ENCODE assay signal across 19 cellular contexts in the genomic region with DNA sequence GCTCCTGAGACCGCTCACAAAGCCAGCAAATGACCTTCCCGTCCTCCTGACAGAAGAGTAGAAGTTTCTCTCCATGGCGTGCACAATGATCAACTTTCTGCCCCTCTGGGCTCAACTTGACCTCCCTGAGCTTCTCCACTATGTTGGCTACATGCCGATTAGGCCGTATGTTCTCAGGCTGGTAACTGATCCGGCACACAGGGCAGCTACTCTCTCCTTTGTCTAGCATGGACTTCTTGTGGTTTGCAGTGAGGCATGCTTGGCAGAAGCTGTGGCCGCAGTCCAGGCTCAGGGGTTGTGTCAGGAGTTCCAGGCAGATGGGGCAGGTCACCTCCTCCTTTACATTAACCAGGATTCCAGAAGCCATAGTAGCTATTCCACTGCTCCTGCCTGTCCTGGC. TPM values are rescaled to one million over a fixed set of nuclear protein-coding genes. Genes with fewer than 3 reads are reported as not detected.
DNase-seq lines count a peak whose midpoint lies in the region; ATAC-seq and TF ChIP-seq lines count a peak whose summit lies in the region.
"Had no signal": no experiment of that assay in that cellular context is flagged by ENCODE, and none has a peak within 500 bp of the region (broad histone marks: within the 10 kb centered on the region; RNA-seq: fewer than 3 reads in every experiment).

No MANE protein-coding gene starts in this region.

- TF ChIP-seq CTCF in natural killer cell (IDR thresholded peaks at IDR 0.05), result no peak
- no peak for TF ChIP-seq CTCF in right atrium auricular region (IDR thresholded peaks at IDR 0.05)
- no peak for TF ChIP-seq CTCF in H9 (conservative IDR thresholded peaks at IDR 0.05)

- no peak overlapping the region for H2BK120ac ChIP-seq in H9 (ENCODE audit: low read depth, low read length, poor library complexity, severe bottlenecking)

- no peak overlapping the region for H2BK5ac ChIP-seq in H9 (ENCODE audit: insufficient read length, low read length)

- H4K20me1 ChIP-seq in H9 (ENCODE audit: control insufficient read depth, insufficient read depth, insufficient read length), result no peaks in the 10 kb centered on the region

- DNase-seq in natural killer cell (no peak), amniotic epithelial cell (ENCODE audit: low read depth) (peak; percentile 15), memory B cell (ENCODE audit: low spot score in 2 of 2) (no peak), right atrium auricular region (ENCODE audit: low spot score) (no peak), T-helper 2 cell (no peak), H9 (no peak)
- DNase-seq in natural killer cell treated with Interleukin-12 subunit alpha and Interleukin-12 subunit beta and Interleukin-15 and Interleukin-18, amount 100 ng/mL, for 72 hours (ENCODE audit: low spot score), result no peak
- DNase-seq: DMS53, MG63, NCI-H1092, NCI-H146, NCI-H2081, NCI-H748 treated with DMSO at 0.1 percent for 48 hours, OCI-M1 had no signal

- H3K4me1 ChIP-seq in right atrium auricular region (peaks cover 0 to 19% of the 10 kb centered on the region in 2 donors), H9 (ENCODE audit: insufficient read depth, low read length) (no peaks in the 10 kb centered on the region; the same call in 1 of the 2 replicates)

- H3K4me3 Mint-ChIP-seq in natural killer cell (peak overlapping the region; percentile 29), memory B cell (no peak overlapping the region), H9 (no peak overlapping the region)
- no peak overlapping the region for H3K4me3 Mint-ChIP-seq in natural killer cell treated with Interleukin-12 subunit alpha and Interleukin-12 subunit beta and Interleukin-15 and Interleukin-18, amount 100 ng/mL, for 72 hours
- H3K4me3 Mint-ChIP-seq: CD14-positive monocyte had no signal

- no peak overlapping the region for H4K5ac ChIP-seq in H9 (ENCODE audit: insufficient read length, low read depth, low read length)

- no peaks in the 10 kb centered on the region for H3K9me3 Mint-ChIP-seq in natural killer cell
- H3K9me3 Mint-ChIP-seq in natural killer cell treated with Interleukin-12 subunit alpha and Interleukin-12 subunit beta and Interleukin-15 and Interleukin-18, amount 100 ng/mL, for 72 hours, result no peaks in the 10 kb centered on the region
- H3K9me3 Mint-ChIP-seq in memory B cell, result no peaks in the 10 kb centered on the region
- peaks cover 8 to 10% of the 10 kb centered on the region in 2 experiments; a peak in 4 of 5 replicates for H3K9me3 Mint-ChIP-seq in H9

- no peak overlapping the region for H2AK5ac ChIP-seq in H9 (ENCODE audit: insufficient read length, low read length)

- H3K36me3 Mint-ChIP-seq in natural killer cell (peaks cover 22% of the 10 kb centered on the region), memory B cell (peaks cover 25% of the 10 kb centered on the region), H9 (ENCODE audit: insufficient read depth in 1 of 3, low read depth in 3 of 3) (peaks cover 35 to 58% (median 50%) of the 10 kb centered on the region in 3 experiments)
- peaks cover 21% of the 10 kb centered on the region for H3K36me3 Mint-ChIP-seq in natural killer cell treated with Interleukin-12 subunit alpha and Interleukin-12 subunit beta and Interleukin-15 and Interleukin-18, amount 100 ng/mL, for 72 hours

- no peak overlapping the region for H4K8ac ChIP-seq in H9 (replicated peaks; ENCODE audit: insufficient read length, low read depth, low read length)

- no peak overlapping the region for H4K91ac ChIP-seq in H9 (ENCODE audit: insufficient read length, low read depth, low read length)

- H3K4me1 Mint-ChIP-seq in natural killer cell (peaks cover 31 to 45% of the 10 kb centered on the region in 2 donors), memory B cell (peaks cover 22% of the 10 kb centered on the region), H9 (peaks cover 14 to 15% of the 10 kb centered on the region in 2 experiments)
- peaks cover 25 to 26% of the 10 kb centered on the region in 2 donors for H3K4me1 Mint-ChIP-seq in natural killer cell treated with Interleukin-12 subunit alpha and Interleukin-12 subunit beta and Interleukin-15 and Interleukin-18, amount 100 ng/mL, for 72 hours (ENCODE audit: low read depth in 2 of 2)

- no peak overlapping the region for H3K23ac ChIP-seq in H9 (ENCODE audit: insufficient read length, low read depth, low read length)

- H2BK15ac ChIP-seq in H9 (ENCODE audit: low read depth, low read length), result no peak overlapping the region

- H3T11ph ChIP-seq in H9 (ENCODE audit: low read length), result no peak overlapping the region

- no peak for ATAC-seq in natural killer cell
- no peak for ATAC-seq in natural killer cell treated with Interleukin-12 subunit alpha and Interleukin-12 subunit beta and Interleukin-15 and Interleukin-18, amount 100 ng/mL, for 72 hours
- no peak for ATAC-seq in memory B cell (ENCODE audit: low read depth)

- no peak overlapping the region for H2BK20ac ChIP-seq in H9 (ENCODE audit: low read depth, low read length, poor library complexity, severe bottlenecking)

- H3K27me3 ChIP-seq in right atrium auricular region (no peaks in the 10 kb centered on the region), H9 (ENCODE audit: insufficient read depth, low read length) (no peaks in the 10 kb centered on the region)
- H3K27me3 ChIP-seq: MG63 had no signal

- H3K56ac ChIP-seq in H9 (ENCODE audit: insufficient read length, low read depth, low read length), result no peak overlapping the region

- no peak overlapping the region for H2BK12ac ChIP-seq in H9 (ENCODE audit: insufficient read length, low read depth, low read length)

- H3K9me3 ChIP-seq in right atrium auricular region, result no peaks in the 10 kb centered on the region
- H3K9me3 ChIP-seq in H9 (ENCODE audit: control insufficient read depth, low read depth, low read length), result no peaks in the 10 kb centered on the region
- H3K9me3 ChIP-seq: MG63 had no signal

- intact Hi-C loops in natural killer cell (cut with micrococcal nuclease), result loop anchor here (10.0 kb wide), 2 partner anchors 555 to 1075 kb away; a partner anchor contains a TSS

- no peak overlapping the region for H3K14ac ChIP-seq in H9 (ENCODE audit: insufficient read depth, low read length)

- peaks cover 10% of the 10 kb centered on the region for H3K36me3 ChIP-seq in right atrium auricular region

- H3K27ac Mint-ChIP-seq in natural killer cell (peak overlapping the region in 1 of 2 donors; percentile 36), memory B cell (peak overlapping the region; percentile 78), H9 (no peak overlapping the region; a peak in 1 of 7 replicates)
- H3K27ac Mint-ChIP-seq in natural killer cell treated with Interleukin-12 subunit alpha and Interleukin-12 subunit beta and Interleukin-15 and Interleukin-18, amount 100 ng/mL, for 72 hours, result no peak overlapping the region

- H3K79me2 ChIP-seq in H9 (ENCODE audit: insufficient read depth, low read length), result no peaks in the 10 kb centered on the region; the same call in 1 of the 2 replicates

- no peak overlapping the region for H3K4me2 ChIP-seq in H9 (ENCODE audit: insufficient read depth, insufficient read length, low read length)
- H3K4me2 ChIP-seq: KMS-11 had no signal

- H3K4ac ChIP-seq in H9 (ENCODE audit: low read depth, low read length), result no peak overlapping the region

- no peak overlapping the region for H3K18ac ChIP-seq in H9 (ENCODE audit: insufficient read length, low read depth, low read length)

- no peak overlapping the region for H3K9ac ChIP-seq in H9 (ENCODE audit: extremely low read depth, insufficient read length, low read length)
- H3K9ac ChIP-seq: KMS-11 had no signal

- peaks cover 3% of the 10 kb centered on the region for H3K23me2 ChIP-seq in H9 (ENCODE audit: insufficient read length, low read depth, low read length, poor library complexity, severe bottlenecking)

- no peak overlapping the region for H2AFZ ChIP-seq in H9 (ENCODE audit: low read length)

- no peak overlapping the region for H3K4me3 ChIP-seq in right atrium auricular region
- H3K4me3 ChIP-seq: MG63 had no signal

- no peaks in the 10 kb centered on the region for H3K79me1 ChIP-seq in H9 (ENCODE audit: insufficient read depth, low read depth, low read length, poor library complexity, severe bottlenecking)

- H3K27ac ChIP-seq in right atrium auricular region (no peak overlapping the region), H9 (ENCODE audit: insufficient read length, low read depth, low read length) (no peak overlapping the region)
- H3K27ac ChIP-seq: KMS-11, RWPE1 had no signal

- no CpG with 5 or more reads among the region's 7 CpGs for WGBS in H9 (ENCODE audit: extremely low coverage, insufficient read length, low lambda C conversion rate)

- H3K27me3 Mint-ChIP-seq in natural killer cell (ENCODE audit: low read depth in 2 of 2), result no peaks in the 10 kb centered on the region
- H3K27me3 Mint-ChIP-seq in natural killer cell treated with Interleukin-12 subunit alpha and Interleukin-12 subunit beta and Interleukin-15 and Interleukin-18, amount 100 ng/mL, for 72 hours, result no peaks in the 10 kb centered on the region
- no peaks in the 10 kb centered on the region for H3K27me3 Mint-ChIP-seq in memory B cell
- H3K27me3 Mint-ChIP-seq in H9 (ENCODE audit: low read depth), result no peaks in the 10 kb centered on the region

RNA-seq across cellular contexts. Expression of a gene that starts 5.1 kb away (rescaled TPM):
- total RNA-seq in natural killer cell (10 to 100 TPM; 16.3 to 24.4 (median 20.2) TPM), right atrium auricular region (10 to 100 TPM in 1 of 2 donors, 1 to 10 TPM in 1; 7.9 to 10.0 TPM), H9 (2021) (21.3 and 21.5 TPM in 2 replicates)
- 10 to 100 TPM; 12.4 to 16.4 TPM for total RNA-seq in natural killer cell treated with Interleukin-12 subunit alpha and Interleukin-12 subunit beta and Interleukin-15 and Interleukin-18, amount 100 ng/mL, for 72 hours

RNA-seq across cellular contexts. Expression of a gene that starts 9.8 kb away (rescaled TPM):
- total RNA-seq in natural killer cell (100 to 1,000 TPM; 304 to 339 (median 334) TPM), right atrium auricular region (10 to 100 TPM in 1 of 2 donors, 1 to 10 TPM in 1; 7.6 to 12.8 TPM), H9 (2021) (78.6 and 79.9 TPM in 2 replicates)
- total RNA-seq in natural killer cell treated with Interleukin-12 subunit alpha and Interleukin-12 subunit beta and Interleukin-15 and Interleukin-18, amount 100 ng/mL, for 72 hours, result 100 to 1,000 TPM in 1 of 2 donors, 10 to 100 TPM in 1; 89.3 to 144 TPM
- total RNA-seq: A673 had no signal

RNA-seq across cellular contexts. Expression of a gene that starts 55.0 kb away (rescaled TPM):
- 10 to 100 TPM in 1 of 3 donors, 1 to 10 TPM in 2; 8.2 to 10.0 (median 9.9) TPM for total RNA-seq in natural killer cell
- total RNA-seq in natural killer cell treated with Interleukin-12 subunit alpha and Interleukin-12 subunit beta and Interleukin-15 and Interleukin-18, amount 100 ng/mL, for 72 hours, result 1 to 10 TPM; 4.3 to 6.2 TPM
- total RNA-seq in right atrium auricular region, result 1 to 10 TPM; 1.4 to 3.8 TPM
- 0.35 and 0.59 TPM in 2 replicates for total RNA-seq in H9 (2021)

RNA-seq across cellular contexts. Expression of a gene that starts 56.4 kb away (rescaled TPM):
- total RNA-seq in natural killer cell (under 1 TPM; 0.18 to 0.93 (median 0.42) TPM), right atrium auricular region (not detected), H9 (2021) (not detected in 2 replicates)
- under 1 TPM in 1 of 2 donors, not detected in 1; 0.21 TPM for total RNA-seq in natural killer cell treated with Interleukin-12 subunit alpha and Interleukin-12 subunit beta and Interleukin-15 and Interleukin-18, amount 100 ng/mL, for 72 hours
- total RNA-seq: A673, NCI-H460 had no signal
